ENCODE assay signal across 8 cellular contexts in genomic region chr22:38454361-38455062, GRCh38. TPM values are rescaled to one million over a fixed set of nuclear protein-coding genes. Genes with fewer than 3 reads are reported as not detected.
A peak's percentile ranks its signal among the peaks of the same experiment; 100 is the strongest.
DNase-seq lines count a peak whose midpoint lies in the region; ATAC-seq, FAIRE-seq and TF ChIP-seq lines count a peak whose summit lies in the region.

No MANE protein-coding gene starts in this region.

- H3K9me3 ChIP-seq in HepG2 (ENCODE audit: low read length): no peaks in the 10 kb centered on the region
- no peaks in the 10 kb centered on the region for H3K9me3 ChIP-seq in thymus (ENCODE audit: control insufficient read depth)
- no peaks in the 10 kb centered on the region for H3K9me3 ChIP-seq in Karpas-422 (ENCODE audit: low read length)

- BruUV-seq in HepG2 (replicated peaks; lab: Mats Ljungman, UMichigan): no TSS peak

- peaks cover 3% of the 10 kb centered on the region for H3K4me1 Mint-ChIP-seq in T-helper 1 cell treated with Interleukin-12 subunit alpha and Interleukin-12 subunit beta and Interleukin-4 antibody, amounts not matched to agents 30 μg/mL and 1 μg/mL, for 36 hours (ENCODE audit: low read depth)
- peaks cover 13% of the 10 kb centered on the region for H3K4me1 Mint-ChIP-seq in activated naive CD8-positive, alpha-beta T cell (ENCODE audit: low read depth)

- peak; percentile 23; the same call in 2 of the 3 replicates for ATAC-seq in HepG2
- ATAC-seq in GM19395 (IDR thresholded peaks at IDR 0.05; ENCODE audit: unreplicated experiment): no peak

- H3K4me3 Mint-ChIP-seq in T-helper 1 cell treated with Interleukin-12 subunit alpha and Interleukin-12 subunit beta and Interleukin-4 antibody, amounts not matched to agents 30 μg/mL and 1 μg/mL, for 36 hours: peak overlapping the region; percentile 59
- peak overlapping the region; percentile 88 for H3K4me3 Mint-ChIP-seq in activated naive CD8-positive, alpha-beta T cell

- DNase-seq in T-helper 1 cell (no peak), HepG2 (ENCODE audit: low spot score) (no peak), NCI-H2081 (lab: John Stamatoyannopoulos, UW) (no peak), Karpas-422 (no peak)

- no peaks in the 10 kb centered on the region for H3K9me2 ChIP-seq in Karpas-422 (replicated peaks; ENCODE audit: insufficient read depth, low read length)

- no peak for TF ChIP-seq CTCF in HepG2 (CRISPR knock-in tag; IDR thresholded peaks at IDR 0.05)

- H3K27ac Mint-ChIP-seq in T-helper 1 cell treated with Interleukin-12 subunit alpha and Interleukin-12 subunit beta and Interleukin-4 antibody, amounts not matched to agents 30 μg/mL and 1 μg/mL, for 36 hours: no peak overlapping the region
- H3K27ac Mint-ChIP-seq in activated naive CD8-positive, alpha-beta T cell: peak overlapping the region; percentile 28

- in situ Hi-C loops in HepG2 (cut with HindIII; ENCODE audit: extremely low pct_ligation_motif_present, low pct_unique_long_range_greater_than_20kb): no loop called here

- TF ChIP-seq RAD21 in HepG2 (CRISPR knock-in tag; IDR thresholded peaks at IDR 0.05): no peak

- no peak overlapping the region for H3K9ac ChIP-seq in HepG2 (ENCODE audit: insufficient read depth, low read depth, low read length)
- H3K9ac ChIP-seq in Karpas-422 (ENCODE audit: low read length): no peak overlapping the region

- intact Hi-C loops in HepG2 (cut with micrococcal nuclease; ENCODE audit: unreplicated experiment): no loop called here

- H2AFZ ChIP-seq in HepG2 (ENCODE audit: low read length) (no peak overlapping the region), Karpas-422 (ENCODE audit: low read length) (no peak overlapping the region)

- H3K27ac ChIP-seq in HepG2 (ENCODE audit: extremely low read length, insufficient read depth, low read length) (no peak overlapping the region), thymus (ENCODE audit: low read depth) (no peak overlapping the region), Karpas-422 (ENCODE audit: low read length) (no peak overlapping the region)

- POLR2A ChIA-PET in HepG2 (lab: Yijun Ruan, JAX): no interaction called here

- TF ChIP-seq POLR2A in HepG2 (IDR thresholded peaks at IDR 0.05; ENCODE audit: insufficient read depth in 1 of 2, low read depth in 2 of 2, low read length in 2 of 2): no peak

- H3K27me3 ChIP-seq in HepG2 (ENCODE audit: control insufficient read depth in 1 of 2, insufficient read depth in 2 of 2, low read length in 2 of 2) (peaks cover 19 to 79% of the 10 kb centered on the region in 2 experiments), thymus (ENCODE audit: control insufficient read depth, insufficient read depth) (no peaks in the 10 kb centered on the region), Karpas-422 (ENCODE audit: low read length) (no peaks in the 10 kb centered on the region)

- peaks cover 83% of the 10 kb centered on the region for H3K27me3 Mint-ChIP-seq in T-helper 1 cell treated with Interleukin-12 subunit alpha and Interleukin-12 subunit beta and Interleukin-4 antibody, amounts not matched to agents 30 μg/mL and 1 μg/mL, for 36 hours (ENCODE audit: low read depth)
- peaks cover 42% of the 10 kb centered on the region for H3K27me3 Mint-ChIP-seq in activated naive CD8-positive, alpha-beta T cell

- H3K4me2 ChIP-seq in HepG2 (ENCODE audit: low read depth, low read length) (peak overlapping the region; percentile 55), Karpas-422 (ENCODE audit: low read depth, low read length, poor library complexity, severe bottlenecking) (no peak overlapping the region)

- TF ChIP-seq EP300 in HepG2 (IDR thresholded peaks at IDR 0.05; ENCODE audit: low read depth in 2 of 2, low read length in 2 of 2): no peak
- TF ChIP-seq EP300 in HepG2 (CRISPR knock-in tag; IDR thresholded peaks at IDR 0.05; ENCODE audit: borderline replicate concordance): no peak

- peak overlapping the region; percentile 10 to 73 (median 21); a peak in 3 of 6 replicates for H3K4me3 ChIP-seq in HepG2 (replicated peaks in 1 of 3; ENCODE audit: insufficient read depth in 1 of 3, low read depth in 2 of 3, low read length in 3 of 3)
- H3K4me3 ChIP-seq in thymus (ENCODE audit: low read length): peak overlapping the region; percentile 64
- H3K4me3 ChIP-seq in Karpas-422 (ENCODE audit: low read length): no peak overlapping the region

- no peaks in the 10 kb centered on the region for H3K9me3 Mint-ChIP-seq in T-helper 1 cell treated with Interleukin-12 subunit alpha and Interleukin-12 subunit beta and Interleukin-4 antibody, amounts not matched to agents 30 μg/mL and 1 μg/mL, for 36 hours
- no peaks in the 10 kb centered on the region for H3K9me3 Mint-ChIP-seq in activated naive CD8-positive, alpha-beta T cell (ENCODE audit: low read depth)

- no peak for FAIRE-seq in HepG2 (lab: Jason Lieb, UNC)

- H3K4me1 ChIP-seq in HepG2 (ENCODE audit: insufficient read depth, low read length) (peaks cover 18% of the 10 kb centered on the region), thymus (ENCODE audit: control insufficient read depth, insufficient read depth, low read length) (peaks cover 23% of the 10 kb centered on the region), Karpas-422 (ENCODE audit: low read length) (no peaks in the 10 kb centered on the region)

- no peaks in the 10 kb centered on the region for H3K36me3 ChIP-seq in HepG2 (replicated peaks in 1 of 2; ENCODE audit: control insufficient read depth in 1 of 2, insufficient read depth in 2 of 2, low read length in 2 of 2)
- no peaks in the 10 kb centered on the region for H3K36me3 ChIP-seq in thymus (ENCODE audit: control insufficient read depth, insufficient read depth)
- H3K36me3 ChIP-seq in Karpas-422 (ENCODE audit: insufficient read depth, low read length): no peaks in the 10 kb centered on the region

- no peaks in the 10 kb centered on the region for H3K79me2 ChIP-seq in HepG2 (ENCODE audit: insufficient read depth, low read length)
- H3K79me2 ChIP-seq in Karpas-422 (ENCODE audit: low read length): no peaks in the 10 kb centered on the region

- CTCF ChIA-PET in HepG2 (lab: Yijun Ruan, JAX; ENCODE audit: low intra/inter-chr PET ratio, low total read pairs): no interaction called here

- WGBS in HepG2 (ENCODE audit: low lambda C conversion rate): 4% methylated on average over 5 of the region's 64 CpGs
- WGBS in thymus: 2% methylated on average over 64 of the region's 64 CpGs

- H3K36me3 Mint-ChIP-seq in T-helper 1 cell treated with Interleukin-12 subunit alpha and Interleukin-12 subunit beta and Interleukin-4 antibody, amounts not matched to agents 30 μg/mL and 1 μg/mL, for 36 hours (ENCODE audit: low read depth): no peaks in the 10 kb centered on the region
- no peaks in the 10 kb centered on the region for H3K36me3 Mint-ChIP-seq in activated naive CD8-positive, alpha-beta T cell

- H4K20me1 ChIP-seq in HepG2 (ENCODE audit: insufficient read depth, low read length): no peaks in the 10 kb centered on the region
- H4K20me1 ChIP-seq in Karpas-422 (ENCODE audit: insufficient read depth, low read depth, low read length): no peaks in the 10 kb centered on the region

RNA-seq across cellular contexts. Expression of gene KCNJ4, which starts 0.5 kb away (rescaled TPM):
- not detected in 2 replicates for total RNA-seq in HepG2 (2016; rRNA removed; fragmentation: Illumina TruSeq; extraction: Trizol)
- not detected in 2 replicates for total RNA-seq in HepG2 (2016; cell fraction: cytosol; rRNA removed; fragmentation: Illumina TruSeq; extraction: Trizol; ENCODE audit: low read depth)
- total RNA-seq in HepG2 (2016; cell fraction: insoluble cytoplasmic fraction; rRNA removed; fragmentation: Illumina TruSeq; extraction: Trizol): not detected in 2 replicates
- total RNA-seq in HepG2 (2016; cell fraction: membrane; rRNA removed; fragmentation: Illumina TruSeq; extraction: Trizol): not detected in 2 replicates
- total RNA-seq in HepG2 (2016; cell fraction: nucleus; rRNA removed; fragmentation: Illumina TruSeq; extraction: Trizol): not detected in 2 replicates
- polyA plus RNA-seq in HepG2 (2011; rRNA removed) (not detected in 2 replicates), thymus (0.32 TPM)
- polyA plus RNA-seq in HepG2 (2011; cell fraction: cytosol; rRNA removed): 0.03 TPM in 1 of 2 replicates, not detected in the other
- polyA plus RNA-seq in HepG2 (2011; cell fraction: nucleus; rRNA removed): not detected in 2 replicates
- not detected in 2 replicates for polyA plus RNA-seq in HepG2 (2012)
- polyA plus RNA-seq in HepG2 (2016; cell fraction: cytosol; fragmentation: Illumina TruSeq; extraction: Trizol; ENCODE audit: low read depth): not detected in 2 replicates
- polyA plus RNA-seq in HepG2 (2016; cell fraction: insoluble cytoplasmic fraction; fragmentation: Illumina TruSeq; extraction: Trizol; ENCODE audit: low read depth): not detected in 2 replicates
- not detected in 2 replicates for polyA plus RNA-seq in HepG2 (2016; cell fraction: membrane; fragmentation: Illumina TruSeq; extraction: Trizol; ENCODE audit: low read depth)
- not detected in 2 replicates for polyA plus RNA-seq in HepG2 (2016; cell fraction: nucleus; fragmentation: Illumina TruSeq; extraction: Trizol; ENCODE audit: insufficient read depth, low read depth)
- polyA minus RNA-seq in HepG2 (2011; rRNA and poly(A)+ RNA removed; ENCODE audit: low replicate concordance): not detected in 2 replicates
- not detected in 2 replicates for polyA minus RNA-seq in HepG2 (2011; cell fraction: cytosol; rRNA and poly(A)+ RNA removed)
- not detected in 2 replicates for polyA minus RNA-seq in HepG2 (2011; cell fraction: nucleus; rRNA and poly(A)+ RNA removed)
- total RNA-seq in Karpas-422 (2014; rRNA removed; shearing (Covaris generic); ENCODE audit: low replicate concordance): not detected in 2 replicates

RNA-seq across cellular contexts. Expression of gene KDELR3, which starts 13.4 kb away (rescaled TPM):
- total RNA-seq in HepG2 (2016; rRNA removed; fragmentation: Illumina TruSeq; extraction: Trizol): 18.9 and 24.2 TPM in 2 replicates
- 15.4 and 17.8 TPM in 2 replicates for total RNA-seq in HepG2 (2016; cell fraction: cytosol; rRNA removed; fragmentation: Illumina TruSeq; extraction: Trizol; ENCODE audit: low read depth)
- 18.4 and 24.9 TPM in 2 replicates for total RNA-seq in HepG2 (2016; cell fraction: insoluble cytoplasmic fraction; rRNA removed; fragmentation: Illumina TruSeq; extraction: Trizol)
- total RNA-seq in HepG2 (2016; cell fraction: membrane; rRNA removed; fragmentation: Illumina TruSeq; extraction: Trizol): 25.0 and 25.7 TPM in 2 replicates
- total RNA-seq in HepG2 (2016; cell fraction: nucleus; rRNA removed; fragmentation: Illumina TruSeq; extraction: Trizol): 24.1 and 25.4 TPM in 2 replicates
- polyA plus RNA-seq in HepG2 (2011; rRNA removed): 44.4 and 65.7 TPM in 2 replicates
- 51.3 and 51.5 TPM in 2 replicates for polyA plus RNA-seq in HepG2 (2011; cell fraction: cytosol; rRNA removed)
- polyA plus RNA-seq in HepG2 (2011; cell fraction: nucleus; rRNA removed): 13.4 and 13.6 TPM in 2 replicates
- polyA plus RNA-seq in HepG2 (2012): 25.3 and 25.4 TPM in 2 replicates
- 22.6 and 32.8 TPM in 2 replicates for polyA plus RNA-seq in HepG2 (2016; cell fraction: cytosol; fragmentation: Illumina TruSeq; extraction: Trizol; ENCODE audit: low read depth)
- polyA plus RNA-seq in HepG2 (2016; cell fraction: insoluble cytoplasmic fraction; fragmentation: Illumina TruSeq; extraction: Trizol; ENCODE audit: low read depth): 25.8 and 26.8 TPM in 2 replicates
- 31.8 and 34.1 TPM in 2 replicates for polyA plus RNA-seq in HepG2 (2016; cell fraction: membrane; fragmentation: Illumina TruSeq; extraction: Trizol; ENCODE audit: low read depth)
- 38.2 and 40.9 TPM in 2 replicates for polyA plus RNA-seq in HepG2 (2016; cell fraction: nucleus; fragmentation: Illumina TruSeq; extraction: Trizol; ENCODE audit: insufficient read depth, low read depth)
- 11.9 and 47.4 TPM in 2 replicates for polyA minus RNA-seq in HepG2 (2011; rRNA and poly(A)+ RNA removed; ENCODE audit: low replicate concordance)
- 22.6 and 22.7 TPM in 2 replicates for polyA minus RNA-seq in HepG2 (2011; cell fraction: cytosol; rRNA and poly(A)+ RNA removed)
- polyA minus RNA-seq in HepG2 (2011; cell fraction: nucleus; rRNA and poly(A)+ RNA removed): 6.4 and 12.8 TPM in 2 replicates
- 1.9 TPM for polyA plus RNA-seq in thymus
- total RNA-seq in Karpas-422 (2014; rRNA removed; shearing (Covaris generic); ENCODE audit: low replicate concordance): not detected in 2 replicates

RNA-seq across cellular contexts. Expression of gene DDX17, which starts 51.6 kb away (rescaled TPM):
- total RNA-seq in HepG2 (2016; rRNA removed; fragmentation: Illumina TruSeq; extraction: Trizol): 238 and 251 TPM in 2 replicates
- total RNA-seq in HepG2 (2016; cell fraction: cytosol; rRNA removed; fragmentation: Illumina TruSeq; extraction: Trizol; ENCODE audit: low read depth): 42.5 and 43.8 TPM in 2 replicates
- total RNA-seq in HepG2 (2016; cell fraction: insoluble cytoplasmic fraction; rRNA removed; fragmentation: Illumina TruSeq; extraction: Trizol): 229 and 234 TPM in 2 replicates
- total RNA-seq in HepG2 (2016; cell fraction: membrane; rRNA removed; fragmentation: Illumina TruSeq; extraction: Trizol): 50.6 and 57.8 TPM in 2 replicates
- 224 and 247 TPM in 2 replicates for total RNA-seq in HepG2 (2016; cell fraction: nucleus; rRNA removed; fragmentation: Illumina TruSeq; extraction: Trizol)
- 344 and 362 TPM in 2 replicates for polyA plus RNA-seq in HepG2 (2011; rRNA removed)
- 156 and 197 TPM in 2 replicates for polyA plus RNA-seq in HepG2 (2011; cell fraction: cytosol; rRNA removed)
- 920 and 1,014 TPM in 2 replicates for polyA plus RNA-seq in HepG2 (2011; cell fraction: nucleus; rRNA removed)
- 102 and 112 TPM in 2 replicates for polyA plus RNA-seq in HepG2 (2012)
- 3.1 and 3.6 TPM in 2 replicates for polyA plus RNA-seq in HepG2 (2016; cell fraction: cytosol; fragmentation: Illumina TruSeq; extraction: Trizol; ENCODE audit: low read depth)
- 120 and 135 TPM in 2 replicates for polyA plus RNA-seq in HepG2 (2016; cell fraction: insoluble cytoplasmic fraction; fragmentation: Illumina TruSeq; extraction: Trizol; ENCODE audit: low read depth)
- 11.9 and 15.1 TPM in 2 replicates for polyA plus RNA-seq in HepG2 (2016; cell fraction: membrane; fragmentation: Illumina TruSeq; extraction: Trizol; ENCODE audit: low read depth)
- 326 and 352 TPM in 2 replicates for polyA plus RNA-seq in HepG2 (2016; cell fraction: nucleus; fragmentation: Illumina TruSeq; extraction: Trizol; ENCODE audit: insufficient read depth, low read depth)
- polyA minus RNA-seq in HepG2 (2011; rRNA and poly(A)+ RNA removed; ENCODE audit: low replicate concordance): 454 and 540 TPM in 2 replicates
- polyA minus RNA-seq in HepG2 (2011; cell fraction: cytosol; rRNA and poly(A)+ RNA removed): 210 and 220 TPM in 2 replicates
- 473 and 556 TPM in 2 replicates for polyA minus RNA-seq in HepG2 (2011; cell fraction: nucleus; rRNA and poly(A)+ RNA removed)
- polyA plus RNA-seq in thymus: 325 TPM
- 465 and 736 TPM in 2 replicates for total RNA-seq in Karpas-422 (2014; rRNA removed; shearing (Covaris generic); ENCODE audit: low replicate concordance)

Comparison
In these comparisons a context has a peak if more than half of its experiments do, and no peak if none do; other contexts are left out.
1. RNA of gene KDELR3, which starts 13.4 kb away (total RNA-seq): 15.4 to 25.7 TPM in HepG2; not detected in Karpas-422; every median in the first group is over 10 times any median in the second.